Comparison of ENCODE assay signal across 1 cellular context in the genomic region with DNA sequence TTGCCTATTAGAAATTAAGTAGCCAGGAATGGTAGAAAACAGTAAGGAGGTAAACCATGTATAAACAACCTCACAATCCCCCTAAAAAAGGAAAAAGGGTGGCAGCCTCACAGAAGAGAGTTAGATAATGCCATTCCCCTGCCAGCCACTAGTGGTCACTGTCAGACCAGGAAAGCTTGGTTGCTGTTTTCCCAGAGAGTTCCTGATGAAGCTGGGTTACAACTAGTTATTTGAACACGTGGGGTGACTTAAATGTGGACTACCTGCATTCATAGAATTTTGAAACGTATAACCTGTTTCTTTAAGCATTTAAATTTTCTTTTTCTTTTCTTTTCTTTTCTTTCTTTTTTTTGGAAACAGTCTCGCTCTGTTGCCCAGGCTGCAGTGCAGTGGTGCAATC.
TF ChIP-seq lines count a peak whose summit lies in the region.

No MANE protein-coding gene starts in this region.

TF ChIP-seq in HEK293T, 16 proteins besides CTCF, POLR2A, EP300 and RAD21 (continued from another document):
- TF ChIP-seq, protein P1, sequence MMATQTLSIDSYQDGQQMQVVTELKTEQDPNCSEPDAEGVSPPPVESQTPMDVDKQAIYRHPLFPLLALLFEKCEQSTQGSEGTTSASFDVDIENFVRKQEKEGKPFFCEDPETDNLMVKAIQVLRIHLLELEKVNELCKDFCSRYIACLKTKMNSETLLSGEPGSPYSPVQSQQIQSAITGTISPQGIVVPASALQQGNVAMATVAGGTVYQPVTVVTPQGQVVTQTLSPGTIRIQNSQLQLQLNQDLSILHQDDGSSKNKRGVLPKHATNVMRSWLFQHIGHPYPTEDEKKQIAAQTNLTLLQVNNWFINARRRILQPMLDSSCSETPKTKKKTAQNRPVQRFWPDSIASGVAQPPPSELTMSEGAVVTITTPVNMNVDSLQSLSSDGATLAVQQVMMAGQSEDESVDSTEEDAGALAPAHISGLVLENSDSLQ (IDR thresholded peaks at IDR 0.05), result no peak
- no peak for TF ChIP-seq ELF4 (IDR thresholded peaks at IDR 0.05)
TF ChIP-seq in HEK293T: peak in this region for 0.
